ENCODE assay signal across 8 cellular contexts in genomic region chr11:69044111-69045013, GRCh38. TPM values are rescaled to one million over a fixed set of nuclear protein-coding genes. Genes with fewer than 3 reads are reported as not detected.
A peak's percentile ranks its signal among the peaks of the same experiment; 100 is the strongest.
DNase-seq lines count a peak whose midpoint lies in the region; ATAC-seq and TF ChIP-seq lines count a peak whose summit lies in the region.

No MANE protein-coding gene starts in this region.

- H3K9me3 ChIP-seq in A673 (ENCODE audit: low read depth, low read length, poor library complexity, severe bottlenecking) (no peaks in the 10 kb centered on the region), mammary epithelial cell (replicated peaks; ENCODE audit: insufficient read depth, low read length) (no peaks in the 10 kb centered on the region)

- H3K27ac ChIP-seq in A673 (ENCODE audit: low read depth, low read length, poor library complexity, severe bottlenecking) (peak overlapping the region; percentile 5), mammary epithelial cell (ENCODE audit: insufficient read depth, low read depth, low read length) (no peak overlapping the region)

- ATAC-seq in HG03378 (IDR thresholded peaks at IDR 0.05; ENCODE audit: unreplicated experiment) (no peak), GM21737 (IDR thresholded peaks at IDR 0.05; ENCODE audit: unreplicated experiment) (no peak)

- H3K4me3 ChIP-seq in A673 (ENCODE audit: low read depth, low read length, poor library complexity, severe bottlenecking) = no peak overlapping the region
- no peak overlapping the region for H3K4me3 ChIP-seq in mammary epithelial cell (replicated peaks in 1 of 3; ENCODE audit: insufficient read depth in 1 of 3, low read depth in 2 of 3, low read length in 3 of 3)

- dilution Hi-C loops in mammary epithelial cell (cut with HindIII; ENCODE audit: low sequenced_read_pairs) = no loop called here

- peaks cover 31% of the 10 kb centered on the region for H3K4me1 ChIP-seq in A673 (ENCODE audit: insufficient read depth, low read length, poor library complexity, severe bottlenecking)
- H3K4me1 ChIP-seq in mammary epithelial cell (ENCODE audit: insufficient read depth, low read length) = peaks cover 3% of the 10 kb centered on the region

- TF ChIP-seq CTCF in A673 (conservative IDR thresholded peaks at IDR 0.05; ENCODE audit: low read depth, low read length) (peak; percentile 88), GM10266 (IDR thresholded peaks at IDR 0.05; ENCODE audit: control insufficient read depth, insufficient read depth, low read depth, missing control alignments) (peak; percentile 56), mammary epithelial cell (conservative IDR thresholded peaks at IDR 0.05 in 1 of 2, IDR thresholded peaks at IDR 0.05 in 1 of 2; ENCODE audit: extremely low read depth in 1 of 2, insufficient read depth in 1 of 2, low read depth in 1 of 2, low read length in 2 of 2) (peak; percentile 47 to 71)

- POLR2A ChIA-PET in A673 (lab: Charles Lee; ENCODE audit: low non-redundant PET) = interaction anchor here (0.5 kb wide), 1 partner anchor 206 kb away, joined by 5 read pairs; no protein-coding TSS in a partner anchor

- DNase-seq in A673 (ENCODE audit: low spot score) (peak; percentile 89), GM10266 (ENCODE audit: extremely low spot score) (no peak), NCI-H526 treated with DMSO at 0.1 percent for 48 hours (lab: John Stamatoyannopoulos, UW) (peak; percentile 53), mammary epithelial cell (peak; percentile 41), islet precursor cell (peak; percentile 91), stromal cell of bone marrow (ENCODE audit: low read depth) (peak; percentile 59)

- H2AFZ ChIP-seq in mammary epithelial cell (ENCODE audit: low read depth, low read length) = peak overlapping the region; percentile 64

- H3K36me3 ChIP-seq in A673 (ENCODE audit: insufficient read depth, low read length, poor library complexity, severe bottlenecking) (no peaks in the 10 kb centered on the region), mammary epithelial cell (ENCODE audit: insufficient read depth, low read length) (no peaks in the 10 kb centered on the region)

- no peaks in the 10 kb centered on the region for H4K20me1 ChIP-seq in mammary epithelial cell (ENCODE audit: insufficient read depth, low read length)

- H3K79me2 ChIP-seq in mammary epithelial cell (ENCODE audit: insufficient read depth, low read length) = peaks cover 6% of the 10 kb centered on the region

- CTCF ChIA-PET in A673 (lab: Charles Lee) = interaction anchor here (0.7 to 1.2 kb wide), 4 partner anchors 17 to 37 kb away, joined by 3 to 7 read pairs (median 4); partner anchors contain the start of gene MRGPRF
- CTCF ChIA-PET in mammary epithelial cell (lab: Charles Lee; ENCODE audit: low non-redundant PET) = interaction anchor here (1.0 kb wide), 1 partner anchor 31 kb away, joined by 3 read pairs; no protein-coding TSS in a partner anchor

- WGBS in mammary epithelial cell (ENCODE audit: low coverage, missing lambda C conversion rate) = 14% methylated on average over 15 of the region's 15 CpGs

- BruUV-seq in A673 (replicated peaks; lab: Mats Ljungman, UMichigan) (no TSS peak), mammary epithelial cell (replicated peaks; lab: Mats Ljungman, UMichigan) (no TSS peak)

- intact Hi-C loops in A673 (cut with micrococcal nuclease; ENCODE audit: unreplicated experiment) = no loop called here
- intact Hi-C loops in mammary epithelial cell (cut with micrococcal nuclease) = loop anchor here (2.0 kb wide), 1 partner anchor 412 kb away; no protein-coding TSS in a partner anchor

- no peaks in the 10 kb centered on the region for H3K27me3 ChIP-seq in A673 (replicated peaks; ENCODE audit: insufficient read depth, low read depth, low read length, poor library complexity)
- H3K27me3 ChIP-seq in mammary epithelial cell (ENCODE audit: insufficient read depth, low read length) = no peaks in the 10 kb centered on the region

- H3K9ac ChIP-seq in mammary epithelial cell (ENCODE audit: insufficient read depth, low read length) = no peak overlapping the region

- in situ Hi-C loops in mammary epithelial cell (cut with MboI; ENCODE audit: low sequenced_read_pairs in 2 of 2) = no loop called here

- H3K4me2 ChIP-seq in mammary epithelial cell (ENCODE audit: insufficient read depth, low read depth, low read length) = no peak overlapping the region

RNA-seq across cellular contexts. Expression of gene TPCN2, which starts 4.4 kb away (rescaled TPM):
- total RNA-seq in A673 (2021) (28.9 and 29.9 TPM in 2 replicates), mammary epithelial cell (10 to 100 TPM; 12.7 to 16.1 TPM)
- 10.7 TPM for polyA plus RNA-seq in mammary epithelial cell
- polyA minus RNA-seq in mammary epithelial cell = 12.0 TPM

RNA-seq across cellular contexts. Expression of gene MRGPRF, which starts 31.3 kb away (rescaled TPM):
- total RNA-seq in A673 (2021) (5.2 and 9.3 TPM in 2 replicates), mammary epithelial cell (under 1 TPM in 1 of 2 donors, not detected in 1; 0.33 TPM)
- polyA plus RNA-seq in mammary epithelial cell = 0.08 TPM
- 2.3 TPM for polyA minus RNA-seq in mammary epithelial cell
